Comparison of ENCODE assay signal across 8 cellular contexts in genomic region chr3:20039765-20040475, GRCh38. TPM values are rescaled to one million over a fixed set of nuclear protein-coding genes. Genes with fewer than 3 reads are reported as not detected.
DNase-seq lines count a peak whose midpoint lies in the region; ATAC-seq and TF ChIP-seq lines count a peak whose summit lies in the region.

Gene KAT2B, plus strand, starts transcription at chr3:20040446. Its CDS starts 32 bp downstream, at chr3:20040478.

- no peaks in the 10 kb centered on the region for H3K36me3 Mint-ChIP-seq in activated T-helper 2 cell treated with anti-CD3 and anti-CD28 coated beads, Interferon-gamma antibody, Interleukin-2, Interleukin-4, amounts not matched to agents 10 μg/mL and 5 μg/mL and 100 μg/mL, durations not matched to agents 14 hours and 24 hours and 36 hours (ENCODE audit: low read depth)
- no peaks in the 10 kb centered on the region for H3K36me3 Mint-ChIP-seq in nephron (ENCODE audit: low read depth)

- H3K4me1 Mint-ChIP-seq in activated T-helper 2 cell treated with anti-CD3 and anti-CD28 coated beads, Interferon-gamma antibody, Interleukin-2, Interleukin-4, amounts not matched to agents 10 μg/mL and 5 μg/mL and 100 μg/mL, durations not matched to agents 14 hours and 24 hours and 36 hours (ENCODE audit: low read depth): peaks cover 45% of the 10 kb centered on the region
- H3K4me1 Mint-ChIP-seq in nephron: peaks cover 22% of the 10 kb centered on the region
- peaks cover 52% of the 10 kb centered on the region for H3K4me1 Mint-ChIP-seq in stimulated activated naive CD8-positive, alpha-beta T cell treated with anti-CD3 and anti-CD28 coated beads, Interleukin-15, amount 100 ng/mL, for 72 hours

- H3K27ac Mint-ChIP-seq in activated T-helper 2 cell treated with anti-CD3 and anti-CD28 coated beads, Interferon-gamma antibody, Interleukin-2, Interleukin-4, amounts not matched to agents 10 μg/mL and 5 μg/mL and 100 μg/mL, durations not matched to agents 14 hours and 24 hours and 36 hours: peak within 1 kb of the TSS; percentile 91
- H3K27ac Mint-ChIP-seq in nephron: peak within 1 kb of the TSS; percentile 82 to 97 (median 92)
- peak within 1 kb of the TSS; percentile 96 for H3K27ac Mint-ChIP-seq in stimulated activated naive CD8-positive, alpha-beta T cell treated with anti-CD3 and anti-CD28 coated beads, Interleukin-15, amount 100 ng/mL, for 72 hours

- intact Hi-C loops in activated T-helper 2 cell treated with anti-CD3 and anti-CD28 coated beads, Interferon-gamma antibody, Interleukin-2, Interleukin-4, amounts not matched to agents 10 μg/mL and 5 μg/mL and 100 μg/mL, durations not matched to agents 14 hours and 24 hours and 36 hours (cut with micrococcal nuclease): loop anchor here (1.0 to 2.0 kb wide), 2 partner anchors 64 to 103 kb away; no protein-coding TSS in a partner anchor

- peak; percentile 56 for ATAC-seq in GM19455 (IDR thresholded peaks at IDR 0.05; ENCODE audit: unreplicated experiment)
- ATAC-seq in stimulated activated naive CD8-positive, alpha-beta T cell treated with anti-CD3 and anti-CD28 coated beads, Interleukin-15, amount 100 ng/mL, for 72 hours: peak; percentile 82

- H3K4me3 Mint-ChIP-seq in activated T-helper 2 cell treated with anti-CD3 and anti-CD28 coated beads, Interferon-gamma antibody, Interleukin-2, Interleukin-4, amounts not matched to agents 10 μg/mL and 5 μg/mL and 100 μg/mL, durations not matched to agents 14 hours and 24 hours and 36 hours (ENCODE audit: low read depth): peak within 1 kb of the TSS; percentile 95
- H3K4me3 Mint-ChIP-seq in nephron: peak within 1 kb of the TSS; percentile 95 to 97 (median 96)
- peak within 1 kb of the TSS; percentile 92 to 93 for H3K4me3 Mint-ChIP-seq in stimulated activated naive CD8-positive, alpha-beta T cell treated with anti-CD3 and anti-CD28 coated beads, Interleukin-15, amount 100 ng/mL, for 72 hours

- DNase-seq in COR-L47 (lab: John Stamatoyannopoulos, UW): peak; percentile 67
- DNase-seq in HT-29 (ENCODE audit: low spot score): peak; percentile 51
- DNase-seq in RKO (ENCODE audit: low spot score): peak; percentile 76
- DNase-seq in activated T-helper 2 cell treated with anti-CD3 and anti-CD28 coated beads, Interferon-gamma antibody, Interleukin-2, Interleukin-4, amounts not matched to agents 10 μg/mL and 5 μg/mL and 100 μg/mL, durations not matched to agents 14 hours and 24 hours and 36 hours (ENCODE audit: low spot score): peak; percentile 77
- DNase-seq in fibroblast of peridontal ligament (ENCODE audit: extremely low read depth): peak; percentile 40
- DNase-seq in stimulated activated naive CD8-positive, alpha-beta T cell treated with anti-CD3 and anti-CD28 coated beads, Interleukin-15, amount 100 ng/mL, for 72 hours: peak; percentile 88

- peak; percentile 51 to 81 (median 62) for TF ChIP-seq CTCF in nephron (IDR thresholded peaks at IDR 0.05; ENCODE audit: unreplicated experiment in 3 of 3)

- no peaks in the 10 kb centered on the region for H3K9me3 Mint-ChIP-seq in activated T-helper 2 cell treated with anti-CD3 and anti-CD28 coated beads, Interferon-gamma antibody, Interleukin-2, Interleukin-4, amounts not matched to agents 10 μg/mL and 5 μg/mL and 100 μg/mL, durations not matched to agents 14 hours and 24 hours and 36 hours
- H3K9me3 Mint-ChIP-seq in nephron: no peaks in the 10 kb centered on the region
- no peaks in the 10 kb centered on the region for H3K9me3 Mint-ChIP-seq in stimulated activated naive CD8-positive, alpha-beta T cell treated with anti-CD3 and anti-CD28 coated beads, Interleukin-15, amount 100 ng/mL, for 72 hours

- H3K27me3 Mint-ChIP-seq in activated T-helper 2 cell treated with anti-CD3 and anti-CD28 coated beads, Interferon-gamma antibody, Interleukin-2, Interleukin-4, amounts not matched to agents 10 μg/mL and 5 μg/mL and 100 μg/mL, durations not matched to agents 14 hours and 24 hours and 36 hours (ENCODE audit: low read depth): peaks cover 5% of the 10 kb centered on the region
- H3K27me3 Mint-ChIP-seq in nephron (ENCODE audit: low read depth): no peaks in the 10 kb centered on the region
- no peaks in the 10 kb centered on the region for H3K27me3 Mint-ChIP-seq in stimulated activated naive CD8-positive, alpha-beta T cell treated with anti-CD3 and anti-CD28 coated beads, Interleukin-15, amount 100 ng/mL, for 72 hours

RNA-seq across cellular contexts. Expression of gene KAT2B, which starts in this region (rescaled TPM):
- total RNA-seq in HT-29 (2014; rRNA removed; shearing (Covaris generic)): 1.5 and 1.7 TPM in 2 replicates
- 10.9 and 12.1 TPM in 2 replicates for total RNA-seq in activated T-helper 2 cell treated with anti-CD3 and anti-CD28 coated beads, Interferon-gamma antibody, Interleukin-2, Interleukin-4, amounts not matched to agents 10 μg/mL and 5 μg/mL and 100 μg/mL, durations not matched to agents 14 hours and 24 hours and 36 hours

Comparison
In these comparisons a context has a peak if more than half of its experiments do, and no peak if none do; other contexts are left out.
1. Peak in every context shown above with its lines: DNase-seq and ATAC-seq.